In the genomic region with DNA sequence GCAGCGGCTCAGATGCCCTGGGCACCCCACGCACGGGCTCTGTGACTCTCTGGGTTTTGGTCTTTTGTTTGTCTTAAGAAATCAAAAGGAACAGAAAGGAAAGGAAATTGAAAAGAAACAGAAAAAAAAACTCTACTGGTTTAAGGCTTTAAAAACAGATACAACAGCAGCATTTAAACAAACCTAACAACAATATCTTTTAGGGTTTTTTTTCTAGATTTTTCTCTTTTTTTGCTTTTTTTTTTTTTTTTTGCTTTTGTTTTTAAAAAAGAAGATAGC, we compare ENCODE assay signal across 1 cellular context.
TF ChIP-seq lines count a peak whose summit lies in the region.

No MANE protein-coding gene starts in this region.

TF ChIP-seq in H1, 55 proteins besides CTCF, POLR2A, EP300 and RAD21:
- TF ChIP-seq BCL11A (IDR thresholded peaks at IDR 0.05; ENCODE audit: low read depth in 2 of 2, low read length in 2 of 2) (no peak), MAFK (IDR thresholded peaks at IDR 0.05; ENCODE audit: low read depth, low read length) (no peak), KDM1A (IDR thresholded peaks at IDR 0.05; ENCODE audit: borderline replicate concordance, low read length) (no peak), SIN3A (conservative IDR thresholded peaks at IDR 0.05 in 1 of 2, IDR thresholded peaks at IDR 0.05 in 1 of 2; ENCODE audit: low read depth in 1 of 2, low read length in 2 of 2) (no peak), BACH1 (IDR thresholded peaks at IDR 0.05; ENCODE audit: low read length) (no peak), POLR2AphosphoS5 (IDR thresholded peaks at IDR 0.05; ENCODE audit: low read depth, low read length) (no peak), RBBP5 (IDR thresholded peaks at IDR 0.05; ENCODE audit: borderline replicate concordance, low read depth, low read length) (no peak), MAX (IDR thresholded peaks at IDR 0.05) (no peak), SAP30 (IDR thresholded peaks at IDR 0.05; ENCODE audit: insufficient read depth, insufficient replicate concordance, low read length) (no peak), SIX5 (IDR thresholded peaks at IDR 0.05; ENCODE audit: low read depth, low read length) (no peak), CEBPB (IDR thresholded peaks at IDR 0.05; ENCODE audit: low read depth, low read length) (no peak), NANOG (IDR thresholded peaks at IDR 0.05; ENCODE audit: insufficient read depth, low read depth, low read length, poor library complexity, severe bottlenecking) (no peak), POU5F1 (IDR thresholded peaks at IDR 0.05; ENCODE audit: low read depth, low read length) (no peak), EGR1 (IDR thresholded peaks at IDR 0.05; ENCODE audit: borderline replicate concordance, low read depth, low read length) (no peak), RXRA (IDR thresholded peaks at IDR 0.05; ENCODE audit: insufficient read depth, low read depth, low read length) (no peak), ATF2 (IDR thresholded peaks at IDR 0.05; ENCODE audit: low read length) (no peak), SUZ12 (IDR thresholded peaks at IDR 0.05; ENCODE audit: low read length) (no peak)
- TF ChIP-seq, protein P1, sequence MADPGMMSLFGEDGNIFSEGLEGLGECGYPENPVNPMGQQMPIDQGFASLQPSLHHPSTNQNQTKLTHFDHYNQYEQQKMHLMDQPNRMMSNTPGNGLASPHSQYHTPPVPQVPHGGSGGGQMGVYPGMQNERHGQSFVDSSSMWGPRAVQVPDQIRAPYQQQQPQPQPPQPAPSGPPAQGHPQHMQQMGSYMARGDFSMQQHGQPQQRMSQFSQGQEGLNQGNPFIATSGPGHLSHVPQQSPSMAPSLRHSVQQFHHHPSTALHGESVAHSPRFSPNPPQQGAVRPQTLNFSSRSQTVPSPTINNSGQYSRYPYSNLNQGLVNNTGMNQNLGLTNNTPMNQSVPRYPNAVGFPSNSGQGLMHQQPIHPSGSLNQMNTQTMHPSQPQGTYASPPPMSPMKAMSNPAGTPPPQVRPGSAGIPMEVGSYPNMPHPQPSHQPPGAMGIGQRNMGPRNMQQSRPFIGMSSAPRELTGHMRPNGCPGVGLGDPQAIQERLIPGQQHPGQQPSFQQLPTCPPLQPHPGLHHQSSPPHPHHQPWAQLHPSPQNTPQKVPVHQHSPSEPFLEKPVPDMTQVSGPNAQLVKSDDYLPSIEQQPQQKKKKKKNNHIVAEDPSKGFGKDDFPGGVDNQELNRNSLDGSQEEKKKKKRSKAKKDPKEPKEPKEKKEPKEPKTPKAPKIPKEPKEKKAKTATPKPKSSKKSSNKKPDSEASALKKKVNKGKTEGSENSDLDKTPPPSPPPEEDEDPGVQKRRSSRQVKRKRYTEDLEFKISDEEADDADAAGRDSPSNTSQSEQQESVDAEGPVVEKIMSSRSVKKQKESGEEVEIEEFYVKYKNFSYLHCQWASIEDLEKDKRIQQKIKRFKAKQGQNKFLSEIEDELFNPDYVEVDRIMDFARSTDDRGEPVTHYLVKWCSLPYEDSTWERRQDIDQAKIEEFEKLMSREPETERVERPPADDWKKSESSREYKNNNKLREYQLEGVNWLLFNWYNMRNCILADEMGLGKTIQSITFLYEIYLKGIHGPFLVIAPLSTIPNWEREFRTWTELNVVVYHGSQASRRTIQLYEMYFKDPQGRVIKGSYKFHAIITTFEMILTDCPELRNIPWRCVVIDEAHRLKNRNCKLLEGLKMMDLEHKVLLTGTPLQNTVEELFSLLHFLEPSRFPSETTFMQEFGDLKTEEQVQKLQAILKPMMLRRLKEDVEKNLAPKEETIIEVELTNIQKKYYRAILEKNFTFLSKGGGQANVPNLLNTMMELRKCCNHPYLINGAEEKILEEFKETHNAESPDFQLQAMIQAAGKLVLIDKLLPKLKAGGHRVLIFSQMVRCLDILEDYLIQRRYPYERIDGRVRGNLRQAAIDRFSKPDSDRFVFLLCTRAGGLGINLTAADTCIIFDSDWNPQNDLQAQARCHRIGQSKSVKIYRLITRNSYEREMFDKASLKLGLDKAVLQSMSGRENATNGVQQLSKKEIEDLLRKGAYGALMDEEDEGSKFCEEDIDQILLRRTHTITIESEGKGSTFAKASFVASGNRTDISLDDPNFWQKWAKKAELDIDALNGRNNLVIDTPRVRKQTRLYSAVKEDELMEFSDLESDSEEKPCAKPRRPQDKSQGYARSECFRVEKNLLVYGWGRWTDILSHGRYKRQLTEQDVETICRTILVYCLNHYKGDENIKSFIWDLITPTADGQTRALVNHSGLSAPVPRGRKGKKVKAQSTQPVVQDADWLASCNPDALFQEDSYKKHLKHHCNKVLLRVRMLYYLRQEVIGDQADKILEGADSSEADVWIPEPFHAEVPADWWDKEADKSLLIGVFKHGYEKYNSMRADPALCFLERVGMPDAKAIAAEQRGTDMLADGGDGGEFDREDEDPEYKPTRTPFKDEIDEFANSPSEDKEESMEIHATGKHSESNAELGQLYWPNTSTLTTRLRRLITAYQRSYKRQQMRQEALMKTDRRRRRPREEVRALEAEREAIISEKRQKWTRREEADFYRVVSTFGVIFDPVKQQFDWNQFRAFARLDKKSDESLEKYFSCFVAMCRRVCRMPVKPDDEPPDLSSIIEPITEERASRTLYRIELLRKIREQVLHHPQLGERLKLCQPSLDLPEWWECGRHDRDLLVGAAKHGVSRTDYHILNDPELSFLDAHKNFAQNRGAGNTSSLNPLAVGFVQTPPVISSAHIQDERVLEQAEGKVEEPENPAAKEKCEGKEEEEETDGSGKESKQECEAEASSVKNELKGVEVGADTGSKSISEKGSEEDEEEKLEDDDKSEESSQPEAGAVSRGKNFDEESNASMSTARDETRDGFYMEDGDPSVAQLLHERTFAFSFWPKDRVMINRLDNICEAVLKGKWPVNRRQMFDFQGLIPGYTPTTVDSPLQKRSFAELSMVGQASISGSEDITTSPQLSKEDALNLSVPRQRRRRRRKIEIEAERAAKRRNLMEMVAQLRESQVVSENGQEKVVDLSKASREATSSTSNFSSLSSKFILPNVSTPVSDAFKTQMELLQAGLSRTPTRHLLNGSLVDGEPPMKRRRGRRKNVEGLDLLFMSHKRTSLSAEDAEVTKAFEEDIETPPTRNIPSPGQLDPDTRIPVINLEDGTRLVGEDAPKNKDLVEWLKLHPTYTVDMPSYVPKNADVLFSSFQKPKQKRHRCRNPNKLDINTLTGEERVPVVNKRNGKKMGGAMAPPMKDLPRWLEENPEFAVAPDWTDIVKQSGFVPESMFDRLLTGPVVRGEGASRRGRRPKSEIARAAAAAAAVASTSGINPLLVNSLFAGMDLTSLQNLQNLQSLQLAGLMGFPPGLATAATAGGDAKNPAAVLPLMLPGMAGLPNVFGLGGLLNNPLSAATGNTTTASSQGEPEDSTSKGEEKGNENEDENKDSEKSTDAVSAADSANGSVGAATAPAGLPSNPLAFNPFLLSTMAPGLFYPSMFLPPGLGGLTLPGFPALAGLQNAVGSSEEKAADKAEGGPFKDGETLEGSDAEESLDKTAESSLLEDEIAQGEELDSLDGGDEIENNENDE (IDR thresholded peaks at IDR 0.05; ENCODE audit: insufficient replicate concordance, low read length), result no peak
